In genomic region chr3:33439421-33440327, GRCh38 we compare ENCODE assay signal across 8 cellular contexts. TPM values are rescaled to one million over a fixed set of nuclear protein-coding genes. Genes with fewer than 3 reads are reported as not detected.
DNase-seq lines count a peak whose midpoint lies in the region; ATAC-seq, FAIRE-seq and TF ChIP-seq lines count a peak whose summit lies in the region.

No MANE protein-coding gene starts in this region.

- peak in 2 of 4 experiments; percentile 26 to 36 for TF ChIP-seq CTCF in prostate gland (IDR thresholded peaks at IDR 0.05)

- TF ChIP-seq POLR2A in prostate gland (IDR thresholded peaks at IDR 0.05), result no peak

- ATAC-seq in GM18873 (IDR thresholded peaks at IDR 0.05; ENCODE audit: low FRiP score, unreplicated experiment), result peak; percentile 4
- ATAC-seq in HG03108 (IDR thresholded peaks at IDR 0.05; ENCODE audit: unreplicated experiment), result peak; percentile 14
- peak; percentile 4 for ATAC-seq in SK-N-SH treated with all-trans-retinoic acid at 6 μM for 48 hours
- peak; percentile 0 to 1 for ATAC-seq in right cardiac atrium

- H3K4me3 ChIP-seq in right cardiac atrium (ENCODE audit: low read length) (peak overlapping the region; percentile 86), prostate gland (peak overlapping the region; percentile 61 to 73)

- no peak for FAIRE-seq in RCC 7860 (lab: Jason Lieb, UNC)

- peak overlapping the region; percentile 88 for H3K27ac ChIP-seq in right cardiac atrium (ENCODE audit: low read length)
- peak overlapping the region; percentile 80 to 92 for H3K27ac ChIP-seq in prostate gland

- H3K9me3 ChIP-seq in right cardiac atrium (ENCODE audit: control insufficient read depth, low read length) (no peaks in the 10 kb centered on the region), prostate gland (no peaks in the 10 kb centered on the region)

- peak in 12 of 14 donors; percentile 10 to 81 (median 62) for DNase-seq in C1 segment of cervical spinal cord (lab: John Stamatoyannopoulos, UW)
- peak; percentile 31 for DNase-seq in amniotic epithelial cell (ENCODE audit: low read depth)
- peak; percentile 68 to 83 (median 82) for DNase-seq in right cardiac atrium
- peak; percentile 39 for DNase-seq in prostate gland (ENCODE audit: low spot score)
- no peak for DNase-seq in RCC 7860 (ENCODE audit: low spot score)

- under 1% methylated on average over 99 of the region's 99 CpGs for WGBS in right cardiac atrium
- WGBS in prostate gland, result under 1% methylated on average over 59 of the region's 99 CpGs

- no peaks in the 10 kb centered on the region for H3K36me3 ChIP-seq in prostate gland

- H3K27me3 ChIP-seq in right cardiac atrium (ENCODE audit: control insufficient read depth, insufficient read depth), result no peaks in the 10 kb centered on the region
- no peaks in the 10 kb centered on the region for H3K27me3 ChIP-seq in prostate gland (replicated peaks; ENCODE audit: insufficient read depth)

- H3K4me1 ChIP-seq in right cardiac atrium (ENCODE audit: control insufficient read depth, insufficient read depth, low read length) (peaks cover 8% of the 10 kb centered on the region), prostate gland (replicated peaks) (no peaks in the 10 kb centered on the region)

- intact Hi-C loops in right cardiac atrium (cut with DNase I), result no loop called here
- intact Hi-C loops in prostate gland (cut with DNase I), result loop anchor here (2.0 to 10.0 kb wide), 2 partner anchors 215 to 279 kb away; partner anchors contain the start of gene CLASP2

TF ChIP-seq in SK-N-SH treated with all-trans-retinoic acid at 6 μM for 48 hours, 23 proteins besides CTCF, POLR2A, EP300 and RAD21:
- TF ChIP-seq PATZ1 (CRISPR knock-in tag; IDR thresholded peaks at IDR 0.05; ENCODE audit: borderline replicate concordance) (0 out of 2 replicates have a peak, but pooled peaks have one; percentile 31), CSRNP3 (CRISPR knock-in tag; IDR thresholded peaks at IDR 0.05) (no peak)

RNA-seq across cellular contexts. Expression of gene UBP1, which starts 0.5 kb away (rescaled TPM):
- total RNA-seq in right cardiac atrium (10 to 100 TPM; 41.6 to 47.4 (median 45.8) TPM), prostate gland (10 to 100 TPM; 52.3 to 57.2 TPM)
- polyA plus RNA-seq in right cardiac atrium, result 22.4 TPM
